Comparison of ENCODE assay signal across 11 cellular contexts in genomic region chr16:55543470-55543869, GRCh38. TPM values are rescaled to one million over a fixed set of nuclear protein-coding genes. Genes with fewer than 3 reads are reported as not detected.
A peak's percentile ranks its signal among the peaks of the same experiment; 100 is the strongest.
DNase-seq lines count a peak whose midpoint lies in the region; ATAC-seq and TF ChIP-seq lines count a peak whose summit lies in the region.
"Had no signal": no experiment of that assay in that cellular context is flagged by ENCODE, and none has a peak within 500 bp of the region (broad histone marks: within the 10 kb centered on the region; RNA-seq: fewer than 3 reads in every experiment).

No MANE protein-coding gene starts in this region.

- 35% methylated on average over 2 of the region's 2 CpGs for WGBS in transverse colon (ENCODE audit: low coverage in 1 of 2), 2 donors

- no peaks in the 10 kb centered on the region for H3K27me3 ChIP-seq in transverse colon

- intact Hi-C loops in transverse colon (cut with DNase I; ENCODE audit: low total_unique reads), result loop anchor here (5.0 kb wide), 2 partner anchors 36 to 76 kb away; partner anchors contain the start of gene LPCAT2
- intact Hi-C loops in activated CD8-positive, alpha-beta T cell treated with anti-CD3 and anti-CD28 coated beads for 36 hours (cut with micrococcal nuclease), result loop anchor here (2.0 kb wide), 1 partner anchor 79 kb away; no protein-coding TSS in a partner anchor

- TF ChIP-seq CTCF in transverse colon (IDR thresholded peaks at IDR 0.05), result peak; percentile 29 to 43 (median 39)
- TF ChIP-seq CTCF in activated CD8-positive, alpha-beta T cell treated with anti-CD3 and anti-CD28 coated beads for 36 hours (IDR thresholded peaks at IDR 0.05), result no peak

- DNase-seq in NCI-H1417 (lab: John Stamatoyannopoulos, UW), result peak in 2 of 3 experiments; percentile 5 to 40
- no peak for DNase-seq in NCI-H1417 treated with DMSO at 0.1 percent for 48 hours (lab: John Stamatoyannopoulos, UW)
- DNase-seq in amniotic epithelial cell (ENCODE audit: low read depth), result peak; percentile 27
- DNase-seq in iPS-NIHi7 (ENCODE audit: extremely low spot score), result peak; percentile 12
- DNase-seq in transverse colon, result no peak
- DNase-seq in stimulated activated CD4-positive, alpha-beta T cell treated with anti-CD3 and anti-CD28 coated beads, Interleukin-4, amount 100 ng/mL, for 4 hours, result no peak
- no peak for DNase-seq in immature natural killer cell
- no peak for DNase-seq in activated CD8-positive, alpha-beta T cell treated with anti-CD3 and anti-CD28 coated beads for 36 hours
- DNase-seq: activated naive CD4-positive, alpha-beta T cell; AML-193; NCI-H526 treated with DMSO at 0.1 percent for 48 hours had no signal

- POLR2A ChIA-PET in activated CD8-positive, alpha-beta T cell treated with anti-CD3 and anti-CD28 coated beads for 36 hours (lab: Charles Lee), result no interaction called here

- no peaks in the 10 kb centered on the region for H3K9me3 ChIP-seq in transverse colon

- in situ Hi-C loops in transverse colon (cut with MboI; ENCODE audit: low pct_ligation_motif_present in 1 of 4, low pct_unique_long_range_greater_than_20kb in 1 of 4, low sequenced_read_pairs in 3 of 4), result loop anchor here in 2 of 4 donors (10.0 kb wide), 2 partner anchors 79 to 161 kb away; no protein-coding TSS in a partner anchor

- no peak for TF ChIP-seq POLR2A in transverse colon (IDR thresholded peaks at IDR 0.05)

- TF ChIP-seq EP300 in transverse colon (IDR thresholded peaks at IDR 0.05; ENCODE audit: low read depth), result no peak

- no peak overlapping the region for H3K4me3 Mint-ChIP-seq in immature natural killer cell
- no peak overlapping the region for H3K4me3 Mint-ChIP-seq in activated CD8-positive, alpha-beta T cell treated with anti-CD3 and anti-CD28 coated beads for 36 hours

- H3K4me1 ChIP-seq in transverse colon, result no peaks in the 10 kb centered on the region

- CTCF ChIA-PET in activated CD8-positive, alpha-beta T cell treated with anti-CD3 and anti-CD28 coated beads for 36 hours (lab: Charles Lee), result interaction anchor here (2.3 kb wide), 1 partner anchor 79 kb away, joined by 15 read pairs; no protein-coding TSS in a partner anchor

- H3K9me3 Mint-ChIP-seq in immature natural killer cell, result no peaks in the 10 kb centered on the region
- no peaks in the 10 kb centered on the region for H3K9me3 Mint-ChIP-seq in activated CD8-positive, alpha-beta T cell treated with anti-CD3 and anti-CD28 coated beads for 36 hours

- no peak overlapping the region for H3K27ac Mint-ChIP-seq in immature natural killer cell
- no peak overlapping the region for H3K27ac Mint-ChIP-seq in activated CD8-positive, alpha-beta T cell treated with anti-CD3 and anti-CD28 coated beads for 36 hours

- H3K36me3 ChIP-seq in transverse colon, result no peaks in the 10 kb centered on the region

- no peak overlapping the region for H3K4me3 ChIP-seq in transverse colon

- H3K4me1 Mint-ChIP-seq in immature natural killer cell, result no peaks in the 10 kb centered on the region
- H3K4me1 Mint-ChIP-seq in activated CD8-positive, alpha-beta T cell treated with anti-CD3 and anti-CD28 coated beads for 36 hours (ENCODE audit: low read depth), result no peaks in the 10 kb centered on the region

- H3K27me3 Mint-ChIP-seq in immature natural killer cell (ENCODE audit: low read depth in 3 of 3), result peaks cover 0 to 3% (median 0%) of the 10 kb centered on the region in 3 donors
- no peaks in the 10 kb centered on the region for H3K27me3 Mint-ChIP-seq in activated CD8-positive, alpha-beta T cell treated with anti-CD3 and anti-CD28 coated beads for 36 hours

- H3K27ac ChIP-seq in transverse colon, result no peak overlapping the region

- no peak for ATAC-seq in activated CD8-positive, alpha-beta T cell treated with anti-CD3 and anti-CD28 coated beads for 36 hours

- H3K36me3 Mint-ChIP-seq in immature natural killer cell, result no peaks in the 10 kb centered on the region
- no peaks in the 10 kb centered on the region for H3K36me3 Mint-ChIP-seq in activated CD8-positive, alpha-beta T cell treated with anti-CD3 and anti-CD28 coated beads for 36 hours (ENCODE audit: low read depth)

RNA-seq across cellular contexts. Expression of gene CAPNS2, which starts 23.0 kb away (rescaled TPM):
- total RNA-seq in transverse colon, result under 1 TPM in 2 of 4 donors, not detected in 2; 0.55 to 0.64 TPM
- polyA plus RNA-seq in immature natural killer cell, result not detected
- not detected for total RNA-seq in activated CD8-positive, alpha-beta T cell treated with anti-CD3 and anti-CD28 coated beads for 36 hours

RNA-seq across cellular contexts. Expression of gene LPCAT2, which starts 34.6 kb away (rescaled TPM):
- total RNA-seq in transverse colon, result 10 to 100 TPM in 1 of 4 donors, 1 to 10 TPM in 3; 1.6 to 11.6 (median 6.2) TPM
- 1 to 10 TPM in 2 of 3 donors, under 1 TPM in 1; 0.72 to 3.3 (median 2.6) TPM for polyA plus RNA-seq in immature natural killer cell
- total RNA-seq in activated CD8-positive, alpha-beta T cell treated with anti-CD3 and anti-CD28 coated beads for 36 hours, result under 1 TPM in 1 of 2 experiments, not detected in 1; 0.16 TPM

Comparison
In these comparisons a context has a peak if more than half of its experiments do, and no peak if none do; other contexts are left out.
1. DNase-seq: peak in NCI-H1417 (2 of 3), amniotic epithelial cell (single experiment) and iPS-NIHi7 (single experiment); none in NCI-H1417 treated with DMSO at 0.1 percent for 48 hours (single experiment), transverse colon (single experiment), stimulated activated CD4-positive, alpha-beta T cell treated with anti-CD3 and anti-CD28 coated beads, Interleukin-4, amount 100 ng/mL, for 4 hours (0 of 2), immature natural killer cell (0 of 3) and activated CD8-positive, alpha-beta T cell treated with anti-CD3 and anti-CD28 coated beads for 36 hours (single experiment).